Comparison of ENCODE assay signal across 15 cellular contexts in the genomic region with DNA sequence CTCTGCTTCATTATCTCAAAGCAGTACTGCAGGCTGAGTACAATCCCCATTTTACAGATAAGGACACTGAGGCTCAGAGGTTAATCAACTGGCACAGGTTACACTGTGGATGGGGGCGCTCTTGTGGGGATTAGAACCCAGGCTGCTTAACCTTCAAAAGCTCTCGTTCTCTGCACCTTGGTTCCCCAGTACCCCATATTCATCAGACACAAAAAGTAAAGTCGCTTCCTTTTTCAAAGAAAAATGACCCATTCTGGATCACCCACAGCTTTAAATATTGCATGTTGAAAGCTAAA. TPM values are rescaled to one million over a fixed set of nuclear protein-coding genes. Genes with fewer than 3 reads are reported as not detected.
A peak's percentile ranks its signal among the peaks of the same experiment; 100 is the strongest.
DNase-seq lines count a peak whose midpoint lies in the region; ATAC-seq and TF ChIP-seq lines count a peak whose summit lies in the region.
"Had no signal": no experiment of that assay in that cellular context is flagged by ENCODE, and none has a peak within 500 bp of the region (broad histone marks: within the 10 kb centered on the region; RNA-seq: fewer than 3 reads in every experiment).

No MANE protein-coding gene starts in this region.

- peaks cover 32 to 59% (median 52%) of the 10 kb centered on the region in 4 donors for H3K4me1 ChIP-seq in esophagus muscularis mucosa
- H3K4me1 ChIP-seq in prostate gland (replicated peaks), result peaks cover 20% of the 10 kb centered on the region
- H3K4me1 ChIP-seq in SJCRH30, result peaks cover 11% of the 10 kb centered on the region
- H3K4me1 ChIP-seq: parathyroid adenoma had no signal

- peaks cover 43% of the 10 kb centered on the region for H3K4me1 Mint-ChIP-seq in HFFc6 (ENCODE audit: low read depth)

- H3K9me3 ChIP-seq in esophagus muscularis mucosa (no peaks in the 10 kb centered on the region), prostate gland (no peaks in the 10 kb centered on the region), SJCRH30 (replicated peaks) (no peaks in the 10 kb centered on the region)

- peak overlapping the region; percentile 91 for H3K27ac ChIP-seq in C4-2B
- peak overlapping the region; percentile 58 to 73 (median 64) for H3K27ac ChIP-seq in esophagus muscularis mucosa (replicated peaks in 1 of 4)
- H3K27ac ChIP-seq in prostate gland, result peak overlapping the region; percentile 68 to 80
- no peak overlapping the region for H3K27ac ChIP-seq in SJCRH30
- H3K27ac ChIP-seq: parathyroid adenoma had no signal

- no peak for DNase-seq in HFFc6
- no peak for DNase-seq in esophagus muscularis mucosa (ENCODE audit: extremely low spot score)
- DNase-seq in prostate gland (ENCODE audit: low spot score), result no peak
- DNase-seq in SJCRH30, result no peak
- no peak for DNase-seq in GDM1 (lab: John Stamatoyannopoulos, UW)
- DNase-seq in left lobe of liver (ENCODE audit: low spot score), result no peak
- no peak for DNase-seq in iPS-NIHi11 (ENCODE audit: low spot score)
- DNase-seq: activated naive CD4-positive, alpha-beta T cell; left colon; NCI-H146; NCI-H2227 treated with DMSO at 0.1 percent for 48 hours; NK-92 treated with Interleukin-12 subunit alpha and Interleukin-12 subunit beta, amount 100 ng/mL, for 24 hours had no signal

- no peaks in the 10 kb centered on the region; the same call in 1 of the 2 replicates for H3K36me3 Mint-ChIP-seq in HFFc6 (ENCODE audit: low read depth)

- H3K4me3 Mint-ChIP-seq in HFFc6, result no peak overlapping the region
- H3K4me3 Mint-ChIP-seq: T-helper 1 cell treated with Interleukin-12 subunit alpha and Interleukin-12 subunit beta and Interleukin-4 antibody, amounts not matched to agents 30 μg/mL and 1 μg/mL, for 36 hours had no signal

- WGBS in esophagus muscularis mucosa, result 85% methylated on average over 3 of the region's 3 CpGs
- WGBS in prostate gland, result 92% methylated on average over 3 of the region's 3 CpGs

- no peak for TF ChIP-seq EP300 in esophagus muscularis mucosa (IDR thresholded peaks at IDR 0.05)

- ATAC-seq in left lobe of liver, result no peak

- no peak overlapping the region for H3K4me3 ChIP-seq in esophagus muscularis mucosa
- H3K4me3 ChIP-seq in prostate gland, result no peak overlapping the region
- H3K4me3 ChIP-seq in SJCRH30, result no peak overlapping the region

- H3K27ac Mint-ChIP-seq in HFFc6, result peak overlapping the region; percentile 95
- H3K27ac Mint-ChIP-seq: T-helper 1 cell treated with Interleukin-12 subunit alpha and Interleukin-12 subunit beta and Interleukin-4 antibody, amounts not matched to agents 30 μg/mL and 1 μg/mL, for 36 hours had no signal

- TF ChIP-seq POLR2A in esophagus muscularis mucosa (IDR thresholded peaks at IDR 0.05; ENCODE audit: low read depth) (no peak), prostate gland (IDR thresholded peaks at IDR 0.05) (no peak)

- H3K27me3 Mint-ChIP-seq in HFFc6 (ENCODE audit: insufficient read depth), result no peaks in the 10 kb centered on the region; the same call in 1 of the 2 replicates

- no peak for TF ChIP-seq CTCF in C4-2B (conservative IDR thresholded peaks at IDR 0.05)
- peak; percentile 23; the same call in 1 of the 2 replicates for TF ChIP-seq CTCF in HFFc6 (IDR thresholded peaks at IDR 0.05)
- no peak for TF ChIP-seq CTCF in esophagus muscularis mucosa (IDR thresholded peaks at IDR 0.05)
- TF ChIP-seq CTCF in prostate gland (IDR thresholded peaks at IDR 0.05), result no peak

- no peaks in the 10 kb centered on the region for H3K9me3 Mint-ChIP-seq in HFFc6
- H3K9me3 Mint-ChIP-seq: T-helper 1 cell treated with Interleukin-12 subunit alpha and Interleukin-12 subunit beta and Interleukin-4 antibody, amounts not matched to agents 30 μg/mL and 1 μg/mL, for 36 hours had no signal

- intact Hi-C loops in esophagus muscularis mucosa (cut with DNase I), result no loop called here
- intact Hi-C loops in prostate gland (cut with DNase I), result no loop called here

- H3K36me3 ChIP-seq in esophagus muscularis mucosa (peaks cover 0 to 13% (median 3%) of the 10 kb centered on the region in 4 donors), prostate gland (no peaks in the 10 kb centered on the region), SJCRH30 (no peaks in the 10 kb centered on the region)

- H3K27me3 ChIP-seq in esophagus muscularis mucosa, result no peaks in the 10 kb centered on the region
- no peaks in the 10 kb centered on the region for H3K27me3 ChIP-seq in prostate gland (replicated peaks; ENCODE audit: insufficient read depth)
- H3K27me3 ChIP-seq in SJCRH30, result no peaks in the 10 kb centered on the region

RNA-seq across cellular contexts. Expression of a gene that starts 20.5 kb away (rescaled TPM):
- total RNA-seq in HFFc6 (2021; fragmentation: NEBNext Ultra II Directional; extraction: Animal tissue kit (Norgen Biotek cat#: 25700)), result 10 to 100 TPM; 42.3 to 72.2 (median 58.1) TPM
- 10 to 100 TPM; 32.8 to 63.4 (median 47.4) TPM for total RNA-seq in esophagus muscularis mucosa
- total RNA-seq in prostate gland, result 10 to 100 TPM; 45.0 to 94.4 TPM
- 27.0 and 32.1 TPM in 2 replicates for total RNA-seq in SJCRH30 (2014; rRNA removed; shearing (Covaris generic))
- total RNA-seq in left lobe of liver, result 21.7 TPM
